In the genomic region with DNA sequence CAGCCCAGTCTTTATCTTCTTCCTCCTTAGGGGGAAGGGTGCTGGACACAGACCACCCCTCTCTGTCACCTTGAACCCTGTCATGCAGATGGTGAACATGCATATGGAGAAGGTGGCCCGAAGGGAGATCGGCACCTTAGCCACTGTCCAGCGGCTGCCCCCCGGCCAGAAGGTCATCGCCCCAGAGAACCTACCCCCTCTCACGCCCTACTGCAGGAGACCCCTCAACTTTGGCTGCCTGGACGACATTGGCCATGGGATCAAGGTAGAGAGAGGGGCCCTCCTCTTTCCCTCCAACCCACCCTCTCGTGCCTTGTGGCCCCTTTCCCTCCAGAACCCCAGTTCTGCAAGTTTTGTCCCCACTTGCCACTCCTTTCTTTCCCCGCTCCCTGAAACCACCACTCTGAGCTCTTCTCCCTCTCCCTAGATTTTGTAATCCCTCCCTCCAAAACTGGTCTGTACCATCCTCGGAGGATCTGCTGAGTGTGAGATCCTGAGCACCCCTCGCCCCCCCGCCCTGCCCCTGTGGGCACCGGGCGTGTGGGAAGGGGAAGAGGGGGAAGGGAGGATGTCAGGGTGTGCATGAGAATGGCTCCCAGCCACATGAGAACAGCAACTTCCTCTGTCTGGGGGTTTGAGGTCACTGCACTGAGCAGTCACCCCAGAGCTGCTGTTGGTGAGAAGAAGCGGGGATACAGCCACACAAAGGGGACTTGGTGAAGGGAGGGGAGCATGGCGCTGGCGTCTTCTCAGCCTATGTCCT, we compare ENCODE assay signal across 8 cellular contexts. TPM values are rescaled to one million over a fixed set of nuclear protein-coding genes. Genes with fewer than 3 reads are reported as not detected.
DNase-seq lines count a peak whose midpoint lies in the region; ATAC-seq and TF ChIP-seq lines count a peak whose summit lies in the region.

No MANE protein-coding gene starts in this region.

- H3K27me3 Mint-ChIP-seq in activated CD8-positive, alpha-beta T cell treated with anti-CD3 and anti-CD28 coated beads, Interleukin-2, amount 10 ng/mL, durations not matched to agents 7 days and 5 days (ENCODE audit: low read depth): no peaks in the 10 kb centered on the region
- peaks cover 25 to 38% (median 31%) of the 10 kb centered on the region in 3 donors for H3K27me3 Mint-ChIP-seq in immature natural killer cell (ENCODE audit: low read depth in 3 of 3)
- H3K27me3 Mint-ChIP-seq in MCF 10A (ENCODE audit: insufficient read depth, unreplicated experiment): peaks cover 9% of the 10 kb centered on the region

- H3K4me1 ChIP-seq in tibial artery (peaks cover 0 to 6% (median 2%) of the 10 kb centered on the region in 4 donors), BE2C (no peaks in the 10 kb centered on the region)

- POLR2A ChIA-PET in activated CD8-positive, alpha-beta T cell treated with anti-CD3 and anti-CD28 coated beads, Interleukin-2, amount 10 ng/mL, durations not matched to agents 7 days and 5 days (lab: Charles Lee): interaction anchor here (0.6 to 2.7 kb wide), 7 partner anchors 9 to 125 kb away, joined by 3 to 24 read pairs (median 5); partner anchors contain the start of genes ABI3 and GNGT2
- POLR2A ChIA-PET in MCF 10A (lab: Yijun Ruan, JAX): no interaction called here

- H3K36me3 Mint-ChIP-seq in activated CD8-positive, alpha-beta T cell treated with anti-CD3 and anti-CD28 coated beads, Interleukin-2, amount 10 ng/mL, durations not matched to agents 7 days and 5 days (ENCODE audit: low read depth): peaks cover 83% of the 10 kb centered on the region
- H3K36me3 Mint-ChIP-seq in immature natural killer cell: peaks cover 33 to 47% (median 35%) of the 10 kb centered on the region in 3 donors
- peaks cover 6% of the 10 kb centered on the region for H3K36me3 Mint-ChIP-seq in MCF 10A (ENCODE audit: insufficient read depth, unreplicated experiment)

- no peak overlapping the region for H3K27ac ChIP-seq in tibial artery

- H3K9me3 Mint-ChIP-seq in activated CD8-positive, alpha-beta T cell treated with anti-CD3 and anti-CD28 coated beads, Interleukin-2, amount 10 ng/mL, durations not matched to agents 7 days and 5 days (ENCODE audit: insufficient read depth): no peaks in the 10 kb centered on the region
- H3K9me3 Mint-ChIP-seq in immature natural killer cell: no peaks in the 10 kb centered on the region
- H3K9me3 Mint-ChIP-seq in MCF 10A (ENCODE audit: unreplicated experiment): no peaks in the 10 kb centered on the region

- H3K4me3 Mint-ChIP-seq in activated CD8-positive, alpha-beta T cell treated with anti-CD3 and anti-CD28 coated beads, Interleukin-2, amount 10 ng/mL, durations not matched to agents 7 days and 5 days: peak overlapping the region; percentile 77
- H3K4me3 Mint-ChIP-seq in immature natural killer cell (peak overlapping the region; percentile 81 to 93 (median 91)), MCF 10A (ENCODE audit: unreplicated experiment) (no peak overlapping the region)

- peak overlapping the region; percentile 98 for H3K27ac Mint-ChIP-seq in activated CD8-positive, alpha-beta T cell treated with anti-CD3 and anti-CD28 coated beads, Interleukin-2, amount 10 ng/mL, durations not matched to agents 7 days and 5 days
- H3K27ac Mint-ChIP-seq in immature natural killer cell: peak overlapping the region; percentile 96 to 100 (median 100)
- H3K27ac Mint-ChIP-seq in MCF 10A (ENCODE audit: low read depth, unreplicated experiment): no peak overlapping the region

- ATAC-seq in GM19035 (IDR thresholded peaks at IDR 0.05; ENCODE audit: unreplicated experiment): peak; percentile 63
- peak; percentile 51 for ATAC-seq in HG03521 (IDR thresholded peaks at IDR 0.05; ENCODE audit: unreplicated experiment)
- ATAC-seq in activated CD8-positive, alpha-beta T cell treated with anti-CD3 and anti-CD28 coated beads, Interleukin-2, amount 10 ng/mL, durations not matched to agents 7 days and 5 days: peak; percentile 77

- intact Hi-C loops in tibial artery (cut with DNase I; ENCODE audit: low total_unique reads): no loop called here
- intact Hi-C loops in MCF 10A (cut with micrococcal nuclease): no loop called here

- no TSS peak for BruUV-seq in MCF 10A (replicated peaks; lab: Mats Ljungman, UMichigan)

- peaks cover 82% of the 10 kb centered on the region for H3K4me1 Mint-ChIP-seq in activated CD8-positive, alpha-beta T cell treated with anti-CD3 and anti-CD28 coated beads, Interleukin-2, amount 10 ng/mL, durations not matched to agents 7 days and 5 days (ENCODE audit: low read depth)
- H3K4me1 Mint-ChIP-seq in immature natural killer cell (peaks cover 82 to 87% of the 10 kb centered on the region in 2 donors), MCF 10A (ENCODE audit: insufficient read depth, unreplicated experiment) (no peaks in the 10 kb centered on the region)

- H3K27me3 ChIP-seq in tibial artery (peaks cover 0 to 50% of the 10 kb centered on the region in 2 donors), BE2C (peaks cover 14% of the 10 kb centered on the region)

- peak; percentile 90 for DNase-seq in activated CD8-positive, alpha-beta T cell treated with anti-CD3 and anti-CD28 coated beads, Interleukin-2, amount 10 ng/mL, durations not matched to agents 7 days and 5 days
- DNase-seq in immature natural killer cell: peak; percentile 94 to 96 (median 94)
- peak; percentile 67 to 81 for DNase-seq in tibial artery
- no peak for DNase-seq in MCF 10A (ENCODE audit: unreplicated experiment)
- no peak for DNase-seq in BE2C
- DNase-seq in AG20443 (ENCODE audit: low spot score): no peak

- no peaks in the 10 kb centered on the region for H3K9me3 ChIP-seq in tibial artery
- no peaks in the 10 kb centered on the region for H3K9me3 ChIP-seq in BE2C

- no peaks in the 10 kb centered on the region for H3K36me3 ChIP-seq in tibial artery
- no peaks in the 10 kb centered on the region for H3K36me3 ChIP-seq in BE2C

- CTCF ChIA-PET in activated CD8-positive, alpha-beta T cell treated with anti-CD3 and anti-CD28 coated beads, Interleukin-2, amount 10 ng/mL, durations not matched to agents 7 days and 5 days (lab: Charles Lee): interaction anchor here (1.4 to 2.9 kb wide), 6 partner anchors 8 to 124 kb away, joined by 3 to 29 read pairs (median 13); partner anchors contain the start of genes ABI3 and GNGT2
- CTCF ChIA-PET in MCF 10A (lab: Yijun Ruan, JAX): interaction anchor here (0.6 kb wide), 1 partner anchor 494 kb away, joined by 3 read pairs; no protein-coding TSS in a partner anchor

- no peak for TF ChIP-seq CTCF in tibial artery (IDR thresholded peaks at IDR 0.05)
- no peak for TF ChIP-seq CTCF in MCF 10A (IDR thresholded peaks at IDR 0.05; ENCODE audit: unreplicated experiment)
- TF ChIP-seq CTCF in BE2C (IDR thresholded peaks at IDR 0.05; ENCODE audit: low read depth, low read length): no peak

- H3K4me3 ChIP-seq in tibial artery (no peak overlapping the region), BE2C (ENCODE audit: low read depth, low read length) (no peak overlapping the region)

RNA-seq across cellular contexts. Expression of gene ABI3, which starts 7.3 kb away (rescaled TPM):
- total RNA-seq in activated CD8-positive, alpha-beta T cell treated with anti-CD3 and anti-CD28 coated beads, Interleukin-2, amount 10 ng/mL, durations not matched to agents 7 days and 5 days: 100 to 1,000 TPM; 110 to 117 TPM
- polyA plus RNA-seq in immature natural killer cell: 100 to 1,000 TPM; 149 to 338 (median 289) TPM
- total RNA-seq in MCF 10A (2022): not detected in 2 replicates
- polyA plus RNA-seq in BE2C (2012; ENCODE audit: insufficient read depth, insufficient read length, low read depth): 0.68 TPM

RNA-seq across cellular contexts. Expression of gene GNGT2, which starts 7.5 kb away (rescaled TPM):
- 10 to 100 TPM; 40.0 to 45.4 TPM for total RNA-seq in activated CD8-positive, alpha-beta T cell treated with anti-CD3 and anti-CD28 coated beads, Interleukin-2, amount 10 ng/mL, durations not matched to agents 7 days and 5 days
- 100 to 1,000 TPM; 110 to 238 (median 131) TPM for polyA plus RNA-seq in immature natural killer cell
- total RNA-seq in MCF 10A (2022): not detected in 2 replicates
- not detected for polyA plus RNA-seq in BE2C (2012; ENCODE audit: insufficient read depth, insufficient read length, low read depth)

RNA-seq across cellular contexts. Expression of gene PHOSPHO1, which starts 12.8 kb away (rescaled TPM):
- not detected for total RNA-seq in activated CD8-positive, alpha-beta T cell treated with anti-CD3 and anti-CD28 coated beads, Interleukin-2, amount 10 ng/mL, durations not matched to agents 7 days and 5 days
- 1 to 10 TPM in 2 of 3 donors, under 1 TPM in 1; 0.77 to 3.6 (median 2.0) TPM for polyA plus RNA-seq in immature natural killer cell
- total RNA-seq in MCF 10A (2022): not detected in 2 replicates
- 0.83 TPM for polyA plus RNA-seq in BE2C (2012; ENCODE audit: insufficient read depth, insufficient read length, low read depth)

Comparison
In these comparisons a context has a peak if more than half of its experiments do, and no peak if none do; other contexts are left out.
1. DNase-seq: peak in activated CD8-positive, alpha-beta T cell treated with anti-CD3 and anti-CD28 coated beads, Interleukin-2, amount 10 ng/mL, durations not matched to agents 7 days and 5 days (single experiment), immature natural killer cell (3 of 3) and tibial artery (2 of 2); none in MCF 10A (single experiment), BE2C (single experiment) and AG20443 (single experiment).
2. RNA of gene ABI3, which starts 7.3 kb away (total RNA-seq): 110 to 117 TPM in activated CD8-positive, alpha-beta T cell treated with anti-CD3 and anti-CD28 coated beads, Interleukin-2, amount 10 ng/mL, durations not matched to agents 7 days and 5 days; not detected in MCF 10A; every median in the first group is over 100 times any median in the second.
3. RNA of gene GNGT2, which starts 7.5 kb away (total RNA-seq): 40.0 to 45.4 TPM in activated CD8-positive, alpha-beta T cell treated with anti-CD3 and anti-CD28 coated beads, Interleukin-2, amount 10 ng/mL, durations not matched to agents 7 days and 5 days; not detected in MCF 10A; every median in the first group is over 10 times any median in the second.
4. Peak in every context shown above with its lines, with median percentiles within 50 percentile points of each other: ATAC-seq.